Comparison of ENCODE assay signal across 1 cellular context in genomic region chr17:72173475-72174116, GRCh38.
TF ChIP-seq lines count a peak whose summit lies in the region.

No MANE protein-coding gene starts in this region.

TF ChIP-seq in SK-N-SH treated with all-trans-retinoic acid at 6 μM for 48 hours, 23 proteins besides CTCF, POLR2A, EP300 and RAD21 (continued from another document):
- TF ChIP-seq TSHZ2 (CRISPR knock-in tag; IDR thresholded peaks at IDR 0.05): no peak
- TF ChIP-seq GLIS3 (CRISPR knock-in tag; IDR thresholded peaks at IDR 0.05): no peak
- no peak for TF ChIP-seq CSDC2 (CRISPR knock-in tag; IDR thresholded peaks at IDR 0.05)
- no peak for TF ChIP-seq TOX (CRISPR knock-in tag; IDR thresholded peaks at IDR 0.05; ENCODE audit: borderline replicate concordance)
- TF ChIP-seq ZNF8 (CRISPR knock-in tag; IDR thresholded peaks at IDR 0.05): no peak
- no peak for TF ChIP-seq ZFP3 (CRISPR knock-in tag; IDR thresholded peaks at IDR 0.05)
- no peak for TF ChIP-seq OSR1 (CRISPR knock-in tag; IDR thresholded peaks at IDR 0.05)
- TF ChIP-seq ZNF70 (CRISPR knock-in tag; IDR thresholded peaks at IDR 0.05): no peak
